ENCODE assay signal across 19 cellular contexts in the genomic region with DNA sequence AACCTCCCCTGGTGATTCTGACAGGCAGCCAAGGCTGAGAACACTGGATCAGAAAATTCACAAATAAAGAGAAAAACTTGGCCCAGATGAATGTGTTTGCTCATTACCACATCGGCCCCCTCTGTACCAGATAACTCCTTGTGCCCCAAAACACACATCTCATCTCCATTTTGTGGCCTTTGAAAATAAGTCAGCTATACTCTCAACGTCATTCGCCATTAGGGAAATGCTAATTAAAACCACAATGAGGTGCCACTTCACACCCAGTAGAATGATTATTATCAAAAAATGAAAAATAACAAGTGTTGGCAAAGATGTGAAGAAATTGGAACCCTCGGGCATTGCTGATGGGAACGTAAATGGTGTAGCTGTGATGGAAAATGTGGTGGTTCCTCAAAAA. TPM values are rescaled to one million over a fixed set of nuclear protein-coding genes. Genes with fewer than 3 reads are reported as not detected.
A peak's percentile ranks its signal among the peaks of the same experiment; 100 is the strongest.
DNase-seq lines count a peak whose midpoint lies in the region; ATAC-seq, FAIRE-seq and TF ChIP-seq lines count a peak whose summit lies in the region.
"Had no signal": no experiment of that assay in that cellular context is flagged by ENCODE, and none has a peak within 500 bp of the region (broad histone marks: within the 10 kb centered on the region; RNA-seq: fewer than 3 reads in every experiment).

No MANE protein-coding gene starts in this region.

- H3K36me3 ChIP-seq in GM12878 (ENCODE audit: control insufficient read depth in 2 of 2, insufficient read depth in 2 of 2, low read length in 1 of 2) = no peaks in the 10 kb centered on the region
- no peaks in the 10 kb centered on the region for H3K36me3 ChIP-seq in heart right ventricle
- H3K36me3 ChIP-seq: BLaER1, HAP-1 had no signal

- no peak for ATAC-seq in activated CD8-positive, alpha-beta T cell treated with anti-CD3 and anti-CD28 coated beads for 36 hours
- ATAC-seq in activated CD8-positive, alpha-beta T cell treated with anti-CD3 and anti-CD28 coated beads, Interleukin-2, amount 10 ng/mL, durations not matched to agents 7 days and 5 days = no peak
- ATAC-seq in GM12878 (no peak), natural killer cell (peak; percentile 47 to 57 (median 48)), GM18498 (IDR thresholded peaks at IDR 0.05; ENCODE audit: unreplicated experiment) (no peak), heart right ventricle (no peak)

- H3K27ac ChIP-seq in GM12878 (ENCODE audit: control insufficient read depth, insufficient read depth) (no peak overlapping the region), heart right ventricle (no peak overlapping the region)
- H3K27ac ChIP-seq: BLaER1, GM23248 had no signal

- RAD21 ChIA-PET in GM12878 (lab: Charles Lee; ENCODE audit: unreplicated experiment) = interaction anchor here (1.6 to 1.9 kb wide), 2 partner anchors 12 to 18 kb away, joined by 3 to 6 read pairs; no protein-coding TSS in a partner anchor

- no peak for TF ChIP-seq POLR2A in GM12878 (IDR thresholded peaks at IDR 0.05; ENCODE audit: low read depth, low read length)

- no peak overlapping the region for H3K4me3 ChIP-seq in GM12878
- H3K4me3 ChIP-seq in heart right ventricle = no peak overlapping the region
- H3K4me3 ChIP-seq: BLaER1, GM23248, HAP-1 had no signal

- no peak for TF ChIP-seq RAD21 in GM12878 (IDR thresholded peaks at IDR 0.05; ENCODE audit: insufficient read depth, low read depth, low read length)

- no TSS peak for BruUV-seq in GM12878 (replicated peaks; lab: Mats Ljungman, UMichigan)

- no peaks in the 10 kb centered on the region for H3K9me3 Mint-ChIP-seq in activated CD8-positive, alpha-beta T cell treated with anti-CD3 and anti-CD28 coated beads for 36 hours
- no peaks in the 10 kb centered on the region for H3K9me3 Mint-ChIP-seq in activated CD8-positive, alpha-beta T cell treated with anti-CD3 and anti-CD28 coated beads, Interleukin-2, amount 10 ng/mL, durations not matched to agents 7 days and 5 days (ENCODE audit: insufficient read depth)
- H3K9me3 Mint-ChIP-seq in natural killer cell = no peaks in the 10 kb centered on the region

- no peak for DNase-seq in activated CD8-positive, alpha-beta T cell treated with anti-CD3 and anti-CD28 coated beads for 36 hours
- DNase-seq in activated CD8-positive, alpha-beta T cell treated with anti-CD3 and anti-CD28 coated beads, Interleukin-2, amount 10 ng/mL, durations not matched to agents 7 days and 5 days = no peak
- no peak for DNase-seq in GM12878 (ENCODE audit: low read depth, low spot score)
- DNase-seq in natural killer cell = no peak
- no peak for DNase-seq in NCI-H146 (lab: John Stamatoyannopoulos, UW)
- DNase-seq in heart right ventricle = no peak
- DNase-seq: 8988T, Caco-2, DMS153, DMS79, GF-D8, GM23248 had no signal

- WGBS in GM12878 (ENCODE audit: insufficient coverage, insufficient replicate concordance, low lambda C conversion rate, missing lambda C conversion rate) = 96% methylated on average over 5 of the region's 5 CpGs
- 89% methylated on average over 5 of the region's 5 CpGs for WGBS in heart right ventricle, 2 donors

- H3K27me3 ChIP-seq in GM12878 (replicated peaks in 1 of 2; ENCODE audit: control insufficient read depth in 2 of 2, insufficient read depth in 2 of 2, low read length in 1 of 2) = no peaks in the 10 kb centered on the region
- peaks cover 0 to 14% (median 9%) of the 10 kb centered on the region in 7 donors for H3K27me3 ChIP-seq in heart right ventricle
- H3K27me3 ChIP-seq: BLaER1 had no signal

- H3K27me3 Mint-ChIP-seq in activated CD8-positive, alpha-beta T cell treated with anti-CD3 and anti-CD28 coated beads for 36 hours = peaks cover 4% of the 10 kb centered on the region
- H3K27me3 Mint-ChIP-seq in activated CD8-positive, alpha-beta T cell treated with anti-CD3 and anti-CD28 coated beads, Interleukin-2, amount 10 ng/mL, durations not matched to agents 7 days and 5 days (ENCODE audit: low read depth) = peaks cover 4% of the 10 kb centered on the region
- peaks cover 0 to 6% of the 10 kb centered on the region in 2 donors for H3K27me3 Mint-ChIP-seq in natural killer cell (ENCODE audit: low read depth in 2 of 2)
- H3K27me3 Mint-ChIP-seq: IgD-negative memory B cell had no signal

- in situ Hi-C loops in GM12878 (cut with MboI) = no loop called here

- SMC1A ChIA-PET in GM12878 (lab: Charles Lee; ENCODE audit: uncharacterized antibody, unreplicated experiment) = interaction anchor here (1.8 to 8.0 kb wide), 3 partner anchors 10 to 33 kb away, joined by 8 to 77 read pairs (median 43); no protein-coding TSS in a partner anchor

- no peak for TF ChIP-seq CTCF in activated CD8-positive, alpha-beta T cell treated with anti-CD3 and anti-CD28 coated beads for 36 hours (IDR thresholded peaks at IDR 0.05)
- TF ChIP-seq CTCF in GM12878 (IDR thresholded peaks at IDR 0.05 in 2 of 3, conservative IDR thresholded peaks at IDR 0.05 in 1 of 3; ENCODE audit: control insufficient read depth in 2 of 3, extremely low read depth in 1 of 3, insufficient read depth in 1 of 3, low read depth in 3 of 3, low read length in 3 of 3) (no peak), natural killer cell (IDR thresholded peaks at IDR 0.05) (no peak), heart right ventricle (IDR thresholded peaks at IDR 0.05) (no peak)

- TF ChIP-seq EP300 in GM12878 (IDR thresholded peaks at IDR 0.05; ENCODE audit: borderline replicate concordance in 1 of 2, control insufficient read depth in 1 of 2, low read depth in 2 of 2, low read length in 2 of 2) = peak in 1 of 2 experiments; percentile 23; a peak in 1 of 4 replicates

- peak overlapping the region; percentile 52 for H3K27ac Mint-ChIP-seq in activated CD8-positive, alpha-beta T cell treated with anti-CD3 and anti-CD28 coated beads for 36 hours
- no peak overlapping the region for H3K27ac Mint-ChIP-seq in activated CD8-positive, alpha-beta T cell treated with anti-CD3 and anti-CD28 coated beads, Interleukin-2, amount 10 ng/mL, durations not matched to agents 7 days and 5 days
- peak overlapping the region; percentile 76 for H3K27ac Mint-ChIP-seq in natural killer cell
- H3K27ac Mint-ChIP-seq: IgD-negative memory B cell had no signal

- FAIRE-seq in GM12878 (lab: Jason Lieb, UNC) = no peak
- FAIRE-seq: GM19239, HepG2 had no signal

- H3K36me3 Mint-ChIP-seq in activated CD8-positive, alpha-beta T cell treated with anti-CD3 and anti-CD28 coated beads for 36 hours (ENCODE audit: low read depth) = no peaks in the 10 kb centered on the region
- H3K36me3 Mint-ChIP-seq in activated CD8-positive, alpha-beta T cell treated with anti-CD3 and anti-CD28 coated beads, Interleukin-2, amount 10 ng/mL, durations not matched to agents 7 days and 5 days (ENCODE audit: low read depth) = no peaks in the 10 kb centered on the region
- H3K36me3 Mint-ChIP-seq in natural killer cell = peaks cover 8% of the 10 kb centered on the region
- H3K36me3 Mint-ChIP-seq: CD14-positive monocyte, IgD-negative memory B cell had no signal

- no peaks in the 10 kb centered on the region for H3K79me2 ChIP-seq in GM12878 (ENCODE audit: control insufficient read depth, insufficient read depth, low read length)

- H3K4me1 Mint-ChIP-seq in activated CD8-positive, alpha-beta T cell treated with anti-CD3 and anti-CD28 coated beads for 36 hours (ENCODE audit: low read depth) = peaks cover 24% of the 10 kb centered on the region
- peaks cover 1% of the 10 kb centered on the region for H3K4me1 Mint-ChIP-seq in activated CD8-positive, alpha-beta T cell treated with anti-CD3 and anti-CD28 coated beads, Interleukin-2, amount 10 ng/mL, durations not matched to agents 7 days and 5 days (ENCODE audit: low read depth)
- peaks cover 35 to 38% of the 10 kb centered on the region in 2 donors for H3K4me1 Mint-ChIP-seq in natural killer cell
- H3K4me1 Mint-ChIP-seq: CD14-positive monocyte had no signal

- H3K4me3 Mint-ChIP-seq in activated CD8-positive, alpha-beta T cell treated with anti-CD3 and anti-CD28 coated beads for 36 hours = no peak overlapping the region
- H3K4me3 Mint-ChIP-seq in activated CD8-positive, alpha-beta T cell treated with anti-CD3 and anti-CD28 coated beads, Interleukin-2, amount 10 ng/mL, durations not matched to agents 7 days and 5 days = no peak overlapping the region
- peak overlapping the region; percentile 33 for H3K4me3 Mint-ChIP-seq in natural killer cell
- H3K4me3 Mint-ChIP-seq: CD14-positive monocyte, IgD-negative memory B cell had no signal

- POLR2A ChIA-PET in activated CD8-positive, alpha-beta T cell treated with anti-CD3 and anti-CD28 coated beads for 36 hours (lab: Charles Lee) = no interaction called here
- POLR2A ChIA-PET in activated CD8-positive, alpha-beta T cell treated with anti-CD3 and anti-CD28 coated beads, Interleukin-2, amount 10 ng/mL, durations not matched to agents 7 days and 5 days (lab: Charles Lee) = no interaction called here
- POLR2A ChIA-PET in GM12878 (lab: Charles Lee) = interaction anchor here (0.7 to 1.2 kb wide), 3 partner anchors 19 to 164 kb away, joined by 3 to 5 read pairs (median 3); no protein-coding TSS in a partner anchor

- H3K4me1 ChIP-seq in GM12878 (ENCODE audit: control insufficient read depth, insufficient read depth, low read length) (peaks cover 16% of the 10 kb centered on the region), heart right ventricle (no peaks in the 10 kb centered on the region)
- H3K4me1 ChIP-seq: BLaER1, Caco-2, HAP-1 had no signal

- H3K4me2 ChIP-seq in GM12878 (ENCODE audit: control insufficient read depth, insufficient read depth) = no peak overlapping the region
- H3K4me2 ChIP-seq: BLaER1 had no signal

- intact Hi-C loops in activated CD8-positive, alpha-beta T cell treated with anti-CD3 and anti-CD28 coated beads for 36 hours (cut with micrococcal nuclease) = no loop called here
- intact Hi-C loops in GM12878 (cut with micrococcal nuclease; ENCODE audit: unreplicated experiment) = no loop called here
- intact Hi-C loops in natural killer cell (cut with micrococcal nuclease) = loop anchor here (2.0 kb wide), 1 partner anchor 375 kb away; no protein-coding TSS in a partner anchor
- intact Hi-C loops in heart right ventricle (cut with DNase I) = no loop called here

- H3K9ac ChIP-seq in GM12878 (ENCODE audit: control insufficient read depth, insufficient read depth, low read length) = no peak overlapping the region
- H3K9ac ChIP-seq: BLaER1, GM23248 had no signal

- H3K9me3 ChIP-seq in GM12878 (replicated peaks; ENCODE audit: control insufficient read depth, insufficient read depth, low read length) (no peaks in the 10 kb centered on the region; the same call in 2 of the 3 replicates), heart right ventricle (no peaks in the 10 kb centered on the region)
- H3K9me3 ChIP-seq: HAP-1 had no signal

- H4K20me1 ChIP-seq in GM12878 (ENCODE audit: control insufficient read depth, insufficient read depth) = no peaks in the 10 kb centered on the region
- H4K20me1 ChIP-seq: BLaER1 had no signal

- H2AFZ ChIP-seq in GM12878 (ENCODE audit: control insufficient read depth, low read depth, low read length) = no peak overlapping the region
- H2AFZ ChIP-seq: GM23248 had no signal

- CTCF ChIA-PET in activated CD8-positive, alpha-beta T cell treated with anti-CD3 and anti-CD28 coated beads for 36 hours (lab: Charles Lee) = interaction anchor here (2.3 kb wide), 1 partner anchor 13 kb away, joined by 17 read pairs; no protein-coding TSS in a partner anchor
- CTCF ChIA-PET in activated CD8-positive, alpha-beta T cell treated with anti-CD3 and anti-CD28 coated beads, Interleukin-2, amount 10 ng/mL, durations not matched to agents 7 days and 5 days (lab: Charles Lee) = interaction anchor here (2.0 to 3.4 kb wide), 2 partner anchors 8 to 13 kb away, joined by 10 to 22 read pairs; no protein-coding TSS in a partner anchor
- CTCF ChIA-PET in GM12878 (lab: Yijun Ruan, JAX) = interaction anchor here (0.9 to 4.7 kb wide), 2 partner anchors 10 to 21 kb away, joined by 3 to 53 read pairs; no protein-coding TSS in a partner anchor

RNA-seq across cellular contexts. Expression of a gene that starts 34.6 kb away (rescaled TPM):
- total RNA-seq in activated CD8-positive, alpha-beta T cell treated with anti-CD3 and anti-CD28 coated beads for 36 hours = 10 to 100 TPM; 24.4 to 24.7 TPM
- total RNA-seq in activated CD8-positive, alpha-beta T cell treated with anti-CD3 and anti-CD28 coated beads, Interleukin-2, amount 10 ng/mL, durations not matched to agents 7 days and 5 days = 10 to 100 TPM; 54.0 to 56.8 TPM
- 45.2 and 53.2 TPM in 2 replicates for total RNA-seq in GM12878 (2013; cell fraction: nucleolus; rRNA removed)
- 15.2 and 16.2 TPM in 2 replicates for total RNA-seq in GM12878 (2014; rRNA removed)
- 10.2 and 12.6 TPM in 2 replicates for total RNA-seq in GM12878 (2014; rRNA removed; fragmentation: Illumina TruSeq; extraction: Trizol)
- total RNA-seq in GM12878 (2021) = 11.8 and 13.1 TPM in 2 replicates
- 11.1 TPM for polyA plus RNA-seq in GM12878 (2011; ENCODE audit: low read depth)
- 22.9 and 27.3 TPM in 2 replicates for polyA plus RNA-seq in GM12878 (2011; rRNA removed)
- polyA plus RNA-seq in GM12878 (2011; cell fraction: cytosol; rRNA removed) = 12.5 and 13.5 TPM in 2 replicates
- 24.3 and 25.1 TPM in 2 replicates for polyA plus RNA-seq in GM12878 (2011; cell fraction: nucleus; rRNA removed)
- polyA plus RNA-seq in GM12878 (2012) = 11.2 and 11.3 TPM in 2 replicates
- polyA plus RNA-seq in GM12878 (2014; fragmentation: Illumina TruSeq; extraction: Trizol) = 14.1 and 16.4 TPM in 2 replicates
- polyA plus RNA-seq in GM12878 (2014; fragmentation: Nextera tagmentation; extraction: Ambion mirVana) = 10 to 100 TPM; 11.4 to 13.1 TPM
- 12.4 and 12.5 TPM in 2 replicates for polyA plus RNA-seq in GM12878 (2014; rRNA removed)
- 10 to 100 TPM; 16.1 to 16.6 TPM for polyA plus RNA-seq in GM12878 (2016; fragmentation: Nextera tagmentation; extraction: Ambion mirVana)
- polyA minus RNA-seq in GM12878 (2011; rRNA and poly(A)+ RNA removed) = 21.2 and 23.3 TPM in 2 replicates
- polyA minus RNA-seq in GM12878 (2011; cell fraction: cytosol; rRNA and poly(A)+ RNA removed) = 4.4 and 5.6 TPM in 2 replicates
- polyA minus RNA-seq in GM12878 (2011; cell fraction: nucleus; rRNA and poly(A)+ RNA removed) = 9.3 and 20.3 TPM in 2 replicates
- total RNA-seq in natural killer cell = 10 to 100 TPM; 22.0 to 33.2 (median 23.2) TPM
- 100 to 1,000 TPM in 1 of 10 donors, 10 to 100 TPM in 9; 61.4 to 105 (median 75.6) TPM for total RNA-seq in heart right ventricle
- 10 to 100 TPM; 33.4 to 48.7 TPM for polyA plus RNA-seq in heart right ventricle

Comparison
In these comparisons a context has a peak if more than half of its experiments do, and no peak if none do; other contexts are left out.
1. ATAC-seq: peak in natural killer cell (3 of 3); none in activated CD8-positive, alpha-beta T cell treated with anti-CD3 and anti-CD28 coated beads for 36 hours (single experiment), activated CD8-positive, alpha-beta T cell treated with anti-CD3 and anti-CD28 coated beads, Interleukin-2, amount 10 ng/mL, durations not matched to agents 7 days and 5 days (single experiment), GM12878 (single experiment), GM18498 (single experiment) and heart right ventricle (0 of 8).